Comparison of ENCODE assay signal across 5 cellular contexts in genomic region chr6:30359276-30359675, GRCh38.
"Had no signal": no experiment of that assay in that cellular context is flagged by ENCODE, and none has a peak within 500 bp of the region (broad histone marks: within the 10 kb centered on the region; RNA-seq: fewer than 3 reads in every experiment).

No MANE protein-coding gene starts in this region.

- H3K4me3 Mint-ChIP-seq: H9 had no signal

- H3K27ac Mint-ChIP-seq: H9 had no signal

- DNase-seq: GOT3, H9, HCEC 1CT, IMR-90 had no signal

- H3K4me3 ChIP-seq: K562 had no signal
